Comparison of ENCODE assay signal across 20 cellular contexts in the genomic region with DNA sequence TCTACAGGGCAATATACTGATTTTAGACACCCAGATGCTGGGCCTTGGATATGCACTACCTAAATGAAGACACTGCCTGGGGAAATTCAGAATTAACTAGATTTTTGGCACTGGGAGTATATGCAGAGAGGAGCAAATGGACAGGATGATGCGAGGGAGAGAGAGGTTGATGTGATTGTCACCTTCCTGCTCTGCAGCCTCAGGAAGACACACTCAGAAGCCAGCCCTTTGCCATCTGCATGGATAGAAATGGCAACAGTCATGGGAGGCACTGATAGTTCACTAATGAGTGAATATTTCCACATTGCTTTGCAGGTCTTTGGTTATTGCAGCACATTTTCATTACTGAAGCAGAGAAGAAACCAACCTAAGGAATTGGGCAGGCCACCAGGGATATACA.
DNase-seq lines count a peak whose midpoint lies in the region; ATAC-seq and TF ChIP-seq lines count a peak whose summit lies in the region.
"Had no signal": no experiment of that assay in that cellular context is flagged by ENCODE, and none has a peak within 500 bp of the region (broad histone marks: within the 10 kb centered on the region; RNA-seq: fewer than 3 reads in every experiment).

No MANE protein-coding gene starts in this region.

- no peak for ATAC-seq in gastroesophageal sphincter
- no peak for ATAC-seq in GM18511 (IDR thresholded peaks at IDR 0.05; ENCODE audit: unreplicated experiment)
- ATAC-seq: HepG2 had no signal

- H3K4me2 ChIP-seq in SK-N-SH = no peak overlapping the region
- H3K4me2 ChIP-seq in osteoblast (ENCODE audit: insufficient read depth, low read length) = no peak overlapping the region

- no peak overlapping the region for H3K9ac ChIP-seq in rectal smooth muscle tissue (ENCODE audit: low read length)
- H3K9ac ChIP-seq in SK-N-SH = no peak overlapping the region

- intact Hi-C loops in transverse colon (cut with DNase I; ENCODE audit: low total_unique reads) = loop anchor here (5.0 to 10.0 kb wide), 2 partner anchors 90 to 93 kb away; no protein-coding TSS in a partner anchor

- no peaks in the 10 kb centered on the region for H3K9me2 ChIP-seq in SK-N-SH

- H3K4me3 ChIP-seq in gastroesophageal sphincter (no peak overlapping the region), rectal smooth muscle tissue (ENCODE audit: low read length) (no peak overlapping the region), transverse colon (no peak overlapping the region), SK-N-SH (ENCODE audit: low read depth in 2 of 2, low read length in 1 of 2) (no peak overlapping the region), osteoblast (ENCODE audit: insufficient read depth, low read length) (no peak overlapping the region)

- CTCF ChIA-PET in SK-N-SH (lab: Yijun Ruan, JAX) = interaction anchor here (1.4 kb wide), 1 partner anchor 9 kb away, joined by 3 read pairs; no protein-coding TSS in a partner anchor

- H3K27me3 ChIP-seq in gastroesophageal sphincter (no peaks in the 10 kb centered on the region), rectal smooth muscle tissue (ENCODE audit: control insufficient read depth, insufficient read depth, low read length) (no peaks in the 10 kb centered on the region), transverse colon (no peaks in the 10 kb centered on the region), SK-N-SH (ENCODE audit: insufficient read depth) (no peaks in the 10 kb centered on the region), osteoblast (ENCODE audit: insufficient read depth, low read length) (peaks cover 3% of the 10 kb centered on the region)

- H3K36me3 ChIP-seq in gastroesophageal sphincter (no peaks in the 10 kb centered on the region), rectal smooth muscle tissue (ENCODE audit: control insufficient read depth, insufficient read depth, low read length) (no peaks in the 10 kb centered on the region), transverse colon (no peaks in the 10 kb centered on the region), SK-N-SH (replicated peaks in 1 of 2; ENCODE audit: control insufficient read depth in 1 of 2, insufficient read depth in 2 of 2, low read length in 1 of 2) (no peaks in the 10 kb centered on the region), osteoblast (ENCODE audit: insufficient read depth, low read length) (no peaks in the 10 kb centered on the region)

- TF ChIP-seq EP300 in gastroesophageal sphincter (IDR thresholded peaks at IDR 0.05) (no peak), transverse colon (IDR thresholded peaks at IDR 0.05; ENCODE audit: low read depth) (no peak), SK-N-SH (IDR thresholded peaks at IDR 0.05; ENCODE audit: borderline replicate concordance in 1 of 2, low read depth in 1 of 2, low read length in 1 of 2) (no peak)

- no peaks in the 10 kb centered on the region for H3F3A ChIP-seq in SK-N-SH (replicated peaks; ENCODE audit: insufficient read depth)

- peak overlapping the region in 3 of 4 donors; percentile 81 to 87 (median 83) for H3K27ac ChIP-seq in gastroesophageal sphincter
- peak overlapping the region; percentile 90 for H3K27ac ChIP-seq in rectal smooth muscle tissue (ENCODE audit: low read depth, low read length)
- H3K27ac ChIP-seq in transverse colon = peak overlapping the region; percentile 51 to 84 (median 76)
- no peak overlapping the region for H3K27ac ChIP-seq in SK-N-SH (ENCODE audit: low read depth in 2 of 2, low read length in 1 of 2)
- no peak overlapping the region for H3K27ac ChIP-seq in osteoblast (ENCODE audit: low read depth, low read length)

- H3K4me1 ChIP-seq in gastroesophageal sphincter (peaks cover 15 to 91% (median 18%) of the 10 kb centered on the region in 3 donors), rectal smooth muscle tissue (ENCODE audit: control insufficient read depth, insufficient read depth, low read length) (peaks cover 50% of the 10 kb centered on the region), transverse colon (peaks cover 0 to 23% (median 8%) of the 10 kb centered on the region in 4 donors), SK-N-SH (ENCODE audit: control insufficient read depth in 1 of 2, insufficient read depth in 2 of 2, low read depth in 1 of 2, low read length in 1 of 2) (peaks cover 0 to 2% of the 10 kb centered on the region in 2 experiments; a peak in 1 of 4 replicates), osteoblast (ENCODE audit: insufficient read depth, low read length) (no peaks in the 10 kb centered on the region)

- TF ChIP-seq CTCF in gastroesophageal sphincter (IDR thresholded peaks at IDR 0.05) (no peak), transverse colon (IDR thresholded peaks at IDR 0.05) (no peak), SK-N-SH (IDR thresholded peaks at IDR 0.05) (no peak), osteoblast (IDR thresholded peaks at IDR 0.05; ENCODE audit: extremely low read depth, low read depth, low read length) (no peak)

- no peaks in the 10 kb centered on the region for H3K79me2 ChIP-seq in SK-N-SH (ENCODE audit: insufficient read depth)
- H3K79me2 ChIP-seq in osteoblast (ENCODE audit: insufficient read depth, low read length) = no peaks in the 10 kb centered on the region

- TF ChIP-seq POLR2A in gastroesophageal sphincter (IDR thresholded peaks at IDR 0.05) (no peak), transverse colon (IDR thresholded peaks at IDR 0.05) (no peak)

- POLR2A ChIA-PET in SK-N-SH (lab: Yijun Ruan, JAX) = no interaction called here

- in situ Hi-C loops in transverse colon (cut with MboI; ENCODE audit: low pct_ligation_motif_present in 1 of 4, low pct_unique_long_range_greater_than_20kb in 1 of 4, low sequenced_read_pairs in 3 of 4) = no loop called here

- H3K9me3 ChIP-seq in gastroesophageal sphincter (no peaks in the 10 kb centered on the region), transverse colon (no peaks in the 10 kb centered on the region), SK-N-SH (no peaks in the 10 kb centered on the region), osteoblast (ENCODE audit: low read depth, low read length) (no peaks in the 10 kb centered on the region)

- H4K20me1 ChIP-seq in SK-N-SH (ENCODE audit: insufficient read depth) (no peaks in the 10 kb centered on the region), osteoblast (ENCODE audit: insufficient read depth, low read length) (no peaks in the 10 kb centered on the region)

- H2AFZ ChIP-seq in SK-N-SH (ENCODE audit: low read depth) (no peak overlapping the region), osteoblast (ENCODE audit: low read length) (no peak overlapping the region)

- no peak for TF ChIP-seq RAD21 in SK-N-SH (IDR thresholded peaks at IDR 0.05; ENCODE audit: low read length)

- WGBS in gastroesophageal sphincter (ENCODE audit: low coverage in 1 of 2), 2 donors = 89% methylated on average over 1 of the region's 1 CpG; no CpG with 5 or more reads in 1 of the 2 donors
- 85% methylated on average over 1 of the region's 1 CpG; no CpG with 5 or more reads in 1 of the 2 donors for WGBS in transverse colon (ENCODE audit: low coverage in 1 of 2), 2 donors
- 17% methylated on average over 1 of the region's 1 CpG for WGBS in SK-N-SH (ENCODE audit: low lambda C conversion rate)

- DNase-seq in cerebellum (ENCODE audit: low spot score) = peak; percentile 38
- DNase-seq in transverse colon = no peak
- DNase-seq in SK-N-SH = no peak
- no peak for DNase-seq in LoVo (ENCODE audit: low spot score)
- no peak for DNase-seq in osteoblast (ENCODE audit: insufficient read length, low spot score, missing footprints)
- DNase-seq: ACHN, AML-193, GOT3, KG1, NCI-H1436, NCI-H2029 treated with DMSO at 0.1 percent for 48 hours, NCI-H2171 treated with DMSO at 0.1 percent for 48 hours, NCI-H446 treated with DMSO at 0.1 percent for 48 hours, NCI-H748 treated with DMSO at 0.1 percent for 48 hours, OCI-M1, SHP77 treated with DMSO at 0.1 percent for 48 hours had no signal

TF ChIP-seq in SK-N-SH, 30 proteins besides CTCF, POLR2A, EP300 and RAD21:
- TF ChIP-seq SMC3 (IDR thresholded peaks at IDR 0.05; ENCODE audit: low read depth, low read length) = no peak
- TF ChIP-seq SIN3A (IDR thresholded peaks at IDR 0.05; ENCODE audit: borderline replicate concordance, low read depth, low read length) = no peak
- no peak for TF ChIP-seq MXI1 (IDR thresholded peaks at IDR 0.05; ENCODE audit: low read depth, low read length)
- TF ChIP-seq YY1 (IDR thresholded peaks at IDR 0.05; ENCODE audit: low read depth) = no peak
- TF ChIP-seq, protein P1, sequence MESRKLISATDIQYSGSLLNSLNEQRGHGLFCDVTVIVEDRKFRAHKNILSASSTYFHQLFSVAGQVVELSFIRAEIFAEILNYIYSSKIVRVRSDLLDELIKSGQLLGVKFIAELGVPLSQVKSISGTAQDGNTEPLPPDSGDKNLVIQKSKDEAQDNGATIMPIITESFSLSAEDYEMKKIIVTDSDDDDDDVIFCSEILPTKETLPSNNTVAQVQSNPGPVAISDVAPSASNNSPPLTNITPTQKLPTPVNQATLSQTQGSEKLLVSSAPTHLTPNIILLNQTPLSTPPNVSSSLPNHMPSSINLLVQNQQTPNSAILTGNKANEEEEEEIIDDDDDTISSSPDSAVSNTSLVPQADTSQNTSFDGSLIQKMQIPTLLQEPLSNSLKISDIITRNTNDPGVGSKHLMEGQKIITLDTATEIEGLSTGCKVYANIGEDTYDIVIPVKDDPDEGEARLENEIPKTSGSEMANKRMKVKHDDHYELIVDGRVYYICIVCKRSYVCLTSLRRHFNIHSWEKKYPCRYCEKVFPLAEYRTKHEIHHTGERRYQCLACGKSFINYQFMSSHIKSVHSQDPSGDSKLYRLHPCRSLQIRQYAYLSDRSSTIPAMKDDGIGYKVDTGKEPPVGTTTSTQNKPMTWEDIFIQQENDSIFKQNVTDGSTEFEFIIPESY (IDR thresholded peaks at IDR 0.05; ENCODE audit: borderline replicate concordance, low read depth) = no peak
- TF ChIP-seq FOXJ3 (CRISPR knock-in tag; IDR thresholded peaks at IDR 0.05) = no peak
- no peak for TF ChIP-seq POLR2AphosphoS5 (IDR thresholded peaks at IDR 0.05; ENCODE audit: low read depth, low read length)
- TF ChIP-seq NFIC (IDR thresholded peaks at IDR 0.05; ENCODE audit: borderline replicate concordance) = no peak
- TF ChIP-seq NRF1 (IDR thresholded peaks at IDR 0.05; ENCODE audit: low read depth, low read length) = no peak
- TF ChIP-seq, protein P2, sequence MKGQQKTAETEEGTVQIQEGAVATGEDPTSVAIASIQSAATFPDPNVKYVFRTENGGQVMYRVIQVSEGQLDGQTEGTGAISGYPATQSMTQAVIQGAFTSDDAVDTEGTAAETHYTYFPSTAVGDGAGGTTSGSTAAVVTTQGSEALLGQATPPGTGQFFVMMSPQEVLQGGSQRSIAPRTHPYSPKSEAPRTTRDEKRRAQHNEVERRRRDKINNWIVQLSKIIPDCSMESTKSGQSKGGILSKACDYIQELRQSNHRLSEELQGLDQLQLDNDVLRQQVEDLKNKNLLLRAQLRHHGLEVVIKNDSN (IDR thresholded peaks at IDR 0.05; ENCODE audit: borderline replicate concordance, low read depth) = no peak

Comparison
In these comparisons a context has a peak if more than half of its experiments do, and no peak if none do; other contexts are left out.
1. H3K27ac ChIP-seq: peak in gastroesophageal sphincter (3 of 4), rectal smooth muscle tissue (single experiment) and transverse colon (4 of 4); none in SK-N-SH (0 of 2) and osteoblast (single experiment).